ENCODE assay signal across 35 cellular contexts in genomic region chr19:11853358-11853757, GRCh38. TPM values are rescaled to one million over a fixed set of nuclear protein-coding genes. Genes with fewer than 3 reads are reported as not detected.
DNase-seq lines count a peak whose midpoint lies in the region; ATAC-seq, FAIRE-seq and TF ChIP-seq lines count a peak whose summit lies in the region.
"Had no signal": no experiment of that assay in that cellular context is flagged by ENCODE, and none has a peak within 500 bp of the region (broad histone marks: within the 10 kb centered on the region; RNA-seq: fewer than 3 reads in every experiment).

No MANE protein-coding gene starts in this region.

- no peaks in the 10 kb centered on the region for H3K79me1 ChIP-seq in trophoblast cell (ENCODE audit: low read length)

- no peaks in the 10 kb centered on the region for H3K79me2 ChIP-seq in K562 (ENCODE audit: control insufficient read depth, insufficient read depth, low read length)
- no peaks in the 10 kb centered on the region for H3K79me2 ChIP-seq in trophoblast cell (ENCODE audit: control insufficient read depth, insufficient read depth, low read length, poor library complexity)

- in situ Hi-C loops in K562 (cut with MboI) = no loop called here

- H4K12ac ChIP-seq in trophoblast cell (ENCODE audit: low read depth, low read length) = no peak overlapping the region

- H3K9me3 ChIP-seq in BLaER1 (peaks cover 80% of the 10 kb centered on the region), K562 (replicated peaks; ENCODE audit: control insufficient read depth, insufficient read depth, low read depth, low read length) (0 out of 2 replicates have a peak, but pooled peaks cover 2% of the 10 kb centered on the region), trophoblast cell (ENCODE audit: insufficient read depth, low read depth, low read length) (peaks cover 18% of the 10 kb centered on the region)
- H3K9me3 ChIP-seq in BLaER1 treated with 17β-estradiol and CSF1 and Interleukin-3, amounts not matched to agents 10 nM and 100 nM (replicated peaks in 1 of 11) = peaks cover 78 to 85% (median 80%) of the 10 kb centered on the region in 11 experiments
- H3K9me3 ChIP-seq: A549, BE2C had no signal

- no peak for TF ChIP-seq POLR2A in K562 (conservative IDR thresholded peaks at IDR 0.05)

- H3K18ac ChIP-seq in trophoblast cell (ENCODE audit: low read length) = no peak overlapping the region

- ATAC-seq in K562 = no peak
- ATAC-seq in HG03442 (IDR thresholded peaks at IDR 0.05; ENCODE audit: unreplicated experiment) = no peak
- ATAC-seq in Right ventricle myocardium inferior = no peak
- ATAC-seq: A549; CD8-positive, alpha-beta T cell had no signal

- no peak for FAIRE-seq in K562 (lab: Jason Lieb, UNC)
- FAIRE-seq in urothelium cell line (lab: Jason Lieb, UNC) = no peak
- FAIRE-seq: A204.1, A549, D721Med had no signal

- H3K4ac ChIP-seq in trophoblast cell (ENCODE audit: low read depth, low read length) = no peak overlapping the region

- H4K8ac ChIP-seq in trophoblast cell (ENCODE audit: low read depth, low read length) = no peak overlapping the region

- peak in 1 of 4 experiments; percentile 12 for DNase-seq in K562 (ENCODE audit: extremely low read depth in 1 of 4, low spot score in 3 of 4)
- DNase-seq in trophoblast cell = peak; percentile 35 to 68
- DNase-seq in iPS-NIHi7 (ENCODE audit: extremely low spot score) = no peak
- DNase-seq in urothelium cell line (ENCODE audit: low spot score) = no peak
- DNase-seq in Right ventricle myocardium inferior (ENCODE audit: missing footprints) = no peak
- DNase-seq: 8988T; ACHN; AML-193; BE2C; C1 segment of cervical spinal cord; Caco-2; Calu3; CD4-positive, alpha-beta memory T cell; CD4-positive, alpha-beta T cell; CD4-positive, CD25-positive, alpha-beta regulatory T cell; CD8-positive, alpha-beta memory T cell; CD8-positive, alpha-beta T cell; COR-L47; DMS 273 treated with DMSO at 0.1 percent for 48 hours; DMS153; DMS53; DMS79; DMS79 treated with DMSO at 0.1 percent for 48 hours; DND-41; EL had no signal

- H3K27me3 ChIP-seq in BLaER1 (no peaks in the 10 kb centered on the region), K562 (ENCODE audit: control insufficient read depth in 2 of 2, insufficient read depth in 2 of 2, low read length in 2 of 2) (peaks cover 5 to 11% of the 10 kb centered on the region in 2 experiments; a peak in 4 of 5 replicates), trophoblast cell (ENCODE audit: insufficient read depth, low read length) (no peaks in the 10 kb centered on the region)
- no peaks in the 10 kb centered on the region for H3K27me3 ChIP-seq in BLaER1 treated with 17β-estradiol and CSF1 and Interleukin-3, amounts not matched to agents 10 nM and 100 nM
- H3K27me3 ChIP-seq: BE2C had no signal

- H3K4me1 ChIP-seq in BLaER1 = peaks cover 16% of the 10 kb centered on the region
- peaks cover 16 to 21% (median 18%) of the 10 kb centered on the region in 10 experiments for H3K4me1 ChIP-seq in BLaER1 treated with 17β-estradiol and CSF1 and Interleukin-3, amounts not matched to agents 10 nM and 100 nM
- H3K4me1 ChIP-seq in K562 (replicated peaks in 1 of 2; ENCODE audit: control insufficient read depth in 2 of 2, insufficient read depth in 2 of 2, low read length in 2 of 2) = peaks cover 0 to 8% of the 10 kb centered on the region in 2 experiments; a peak in 2 of 5 replicates
- H3K4me1 ChIP-seq in trophoblast cell (ENCODE audit: control insufficient read depth in 1 of 2, insufficient read depth in 2 of 2, low read length in 2 of 2) = no peaks in the 10 kb centered on the region
- H3K4me1 ChIP-seq: A549, BE2C, Caco-2 had no signal

- no peak overlapping the region for H2BK120ac ChIP-seq in trophoblast cell (ENCODE audit: insufficient read depth, low read length, poor library complexity)

- no peak for TF ChIP-seq EP300 in K562 (IDR thresholded peaks at IDR 0.05; ENCODE audit: low read length)

- CTCF ChIA-PET in K562 (lab: Yijun Ruan, JAX; ENCODE audit: low intra/inter-chr PET ratio) = no interaction called here

- H2AFZ ChIP-seq in K562 (ENCODE audit: low read depth, low read length) (no peak overlapping the region), trophoblast cell (ENCODE audit: insufficient read depth, low read length, poor library complexity) (no peak overlapping the region)

- H3K4me2 ChIP-seq in BLaER1 (no peak overlapping the region), K562 (ENCODE audit: insufficient read depth, low read length) (no peak overlapping the region), trophoblast cell (ENCODE audit: low read length) (no peak overlapping the region)
- H3K4me2 ChIP-seq in BLaER1 treated with 17β-estradiol and CSF1 and Interleukin-3, amounts not matched to agents 10 nM and 100 nM = no peak overlapping the region
- H3K4me2 ChIP-seq: A549 had no signal

- no peak overlapping the region for H2AK5ac ChIP-seq in trophoblast cell (ENCODE audit: low read length)

- H3K23ac ChIP-seq in trophoblast cell (ENCODE audit: low read length) = no peak overlapping the region

- no peaks in the 10 kb centered on the region for H3K9me1 ChIP-seq in K562 (ENCODE audit: control insufficient read depth, insufficient read depth, low read length)

- H2BK12ac ChIP-seq in trophoblast cell (ENCODE audit: low read length) = no peak overlapping the region

- H3K36me3 ChIP-seq in BLaER1 (peaks cover 82% of the 10 kb centered on the region), K562 (ENCODE audit: control insufficient read depth, insufficient read depth, low read length) (no peaks in the 10 kb centered on the region), trophoblast cell (ENCODE audit: control insufficient read depth in 1 of 2, insufficient read depth in 2 of 2, low read length in 2 of 2) (no peaks in the 10 kb centered on the region)
- peaks cover 72 to 82% (median 80%) of the 10 kb centered on the region in 11 experiments for H3K36me3 ChIP-seq in BLaER1 treated with 17β-estradiol and CSF1 and Interleukin-3, amounts not matched to agents 10 nM and 100 nM
- H3K36me3 ChIP-seq: BE2C had no signal

- no peak for TF ChIP-seq RAD21 in K562 (CRISPR knock-in tag; conservative IDR thresholded peaks at IDR 0.05 in 1 of 2, IDR thresholded peaks at IDR 0.05 in 1 of 2)

- POLR2A ChIA-PET in K562 (lab: Yijun Ruan, JAX) = no interaction called here

- H3K4me3 ChIP-seq in BLaER1 (peak overlapping the region; percentile 81; the same call in 1 of the 2 replicates), K562 (no peak overlapping the region), trophoblast cell (ENCODE audit: low read depth, low read length) (no peak overlapping the region)
- peak overlapping the region in 7 of 10 experiments; percentile 2 to 75 (median 28); a peak in 7 of 20 replicates for H3K4me3 ChIP-seq in BLaER1 treated with 17β-estradiol and CSF1 and Interleukin-3, amounts not matched to agents 10 nM and 100 nM
- H3K4me3 ChIP-seq: A549 had no signal

- WGBS in K562 (ENCODE audit: insufficient coverage, low coverage, missing lambda C conversion rate) = 9% methylated on average over 3 of the region's 3 CpGs
- no CpG with 5 or more reads among the region's 3 CpGs for WGBS in trophoblast cell (ENCODE audit: extremely low coverage, insufficient coverage, insufficient read length)

- H3K9ac ChIP-seq in BLaER1 = no peak overlapping the region
- H3K9ac ChIP-seq in BLaER1 treated with 17β-estradiol and CSF1 and Interleukin-3, amounts not matched to agents 10 nM and 100 nM = no peak overlapping the region
- no peak overlapping the region for H3K9ac ChIP-seq in K562 (ENCODE audit: insufficient read depth in 1 of 2, low read depth in 2 of 2, low read length in 2 of 2)
- H3K9ac ChIP-seq in trophoblast cell (ENCODE audit: low read length) = no peak overlapping the region

- no peak overlapping the region for H3K14ac ChIP-seq in trophoblast cell (ENCODE audit: low read length)

- no TSS peak for BruUV-seq in K562 (replicated peaks; lab: Mats Ljungman, UMichigan)

- TF ChIP-seq CTCF in K562 (IDR thresholded peaks at IDR 0.05 in 2 of 3, conservative IDR thresholded peaks at IDR 0.05 in 1 of 3; ENCODE audit: insufficient read depth in 2 of 3, low read depth in 1 of 3, low read length in 3 of 3) = no peak

- H4K20me1 ChIP-seq in BLaER1 = peaks cover 47% of the 10 kb centered on the region
- H4K20me1 ChIP-seq in BLaER1 treated with 17β-estradiol and CSF1 and Interleukin-3, amounts not matched to agents 10 nM and 100 nM = peaks cover 0 to 9% (median 6%) of the 10 kb centered on the region in 11 experiments; a peak in 8 of 22 replicates
- H4K20me1 ChIP-seq in K562 (replicated peaks; ENCODE audit: control insufficient read depth, insufficient read depth, low read length) = no peaks in the 10 kb centered on the region

- no peak overlapping the region for H4K91ac ChIP-seq in trophoblast cell (ENCODE audit: low read depth, low read length)

- no peak overlapping the region for H3K27ac ChIP-seq in BLaER1
- no peak overlapping the region for H3K27ac ChIP-seq in BLaER1 treated with 17β-estradiol and CSF1 and Interleukin-3, amounts not matched to agents 10 nM and 100 nM
- no peak overlapping the region for H3K27ac ChIP-seq in K562 (ENCODE audit: extremely low read depth, low read depth, low read length)
- no peak overlapping the region for H3K27ac ChIP-seq in trophoblast cell (ENCODE audit: low read depth, low read length)
- H3K27ac ChIP-seq: 22Rv1, A549, C4-2B had no signal

- H2BK5ac ChIP-seq in trophoblast cell (ENCODE audit: low read depth, low read length, poor library complexity) = no peak overlapping the region

- intact Hi-C loops in K562 (cut with micrococcal nuclease) = loop anchor here (10.0 kb wide), 2 partner anchors 59 to 159 kb away; partner anchors contain the start of gene ZNF491
- intact Hi-C loops in Right ventricle myocardium inferior (cut with DNase I) = no loop called here

RNA-seq across cellular contexts. Expression of gene ZNF439, which starts 4.8 kb away (rescaled TPM):
- 0.30 and 0.46 TPM in 2 replicates for total RNA-seq in K562 (2011; cell fraction: chromatin; rRNA removed; ENCODE audit: low replicate concordance)
- 0.17 and 0.26 TPM in 2 replicates for total RNA-seq in K562 (2011; cell fraction: nucleolus; rRNA removed)
- total RNA-seq in K562 (2011; cell fraction: nucleoplasm; rRNA removed) = 0.29 and 0.46 TPM in 2 replicates
- total RNA-seq in K562 (2014; rRNA removed) (0.18 TPM in 1 of 2 replicates, not detected in the other), K562 (2014; rRNA removed; fragmentation: Illumina TruSeq; extraction: Trizol) (0.11 and 0.13 TPM in 2 replicates), K562 (2015; rRNA removed; fragmentation: Illumina TruSeq; extraction: Trizol) (not detected in 2 replicates), K562 (2021) (0.11 TPM in 2 replicates), Right ventricle myocardium inferior (3.4 TPM)
- polyA plus RNA-seq in K562 (2011; rRNA removed) (0.10 and 0.16 TPM in 2 replicates), K562 (2014; fragmentation: Illumina TruSeq; extraction: Trizol) (0.07 TPM in 1 of 2 replicates, not detected in the other), K562 (2014; fragmentation: Nextera tagmentation; extraction: Ambion mirVana) (under 1 TPM in 1 of 2 experiments, not detected in 1; 0.04 TPM), K562 (2014; rRNA removed) (not detected in 2 replicates)
- polyA plus RNA-seq in K562 (2011; cell fraction: cytosol; rRNA removed) = not detected in 2 replicates
- polyA plus RNA-seq in K562 (2011; cell fraction: nucleus; rRNA removed) = 0.06 and 0.11 TPM in 2 replicates
- 0.04 and 0.07 TPM in 2 replicates for polyA plus RNA-seq in K562 (2012)
- 0.07 and 0.33 TPM in 2 replicates for polyA minus RNA-seq in K562 (2011; rRNA and poly(A)+ RNA removed)
- not detected in 2 replicates for polyA minus RNA-seq in K562 (2011; cell fraction: cytosol; rRNA and poly(A)+ RNA removed)
- polyA minus RNA-seq in K562 (2011; cell fraction: nucleus; rRNA and poly(A)+ RNA removed) = not detected in 2 replicates
- 0.64 and 0.71 TPM in 2 replicates for polyA plus RNA-seq in trophoblast cell (2013)
- total RNA-seq: A172 had no signal
- polyA plus RNA-seq: A549 had no signal

RNA-seq across cellular contexts. Expression of gene ZNF69, which starts 34.2 kb away (rescaled TPM):
- 6.6 and 20.9 TPM in 2 replicates for total RNA-seq in K562 (2011; cell fraction: chromatin; rRNA removed; ENCODE audit: low replicate concordance)
- 4.0 and 7.0 TPM in 2 replicates for total RNA-seq in K562 (2011; cell fraction: nucleolus; rRNA removed)
- 8.7 and 10.8 TPM in 2 replicates for total RNA-seq in K562 (2011; cell fraction: nucleoplasm; rRNA removed)
- 2.2 and 2.3 TPM in 2 replicates for total RNA-seq in K562 (2014; rRNA removed)
- 5.0 and 5.4 TPM in 2 replicates for total RNA-seq in K562 (2014; rRNA removed; fragmentation: Illumina TruSeq; extraction: Trizol)
- 4.6 and 5.4 TPM in 2 replicates for total RNA-seq in K562 (2015; rRNA removed; fragmentation: Illumina TruSeq; extraction: Trizol)
- total RNA-seq in K562 (2021) = 2.6 and 4.1 TPM in 2 replicates
- 2.8 and 3.6 TPM in 2 replicates for polyA plus RNA-seq in K562 (2011; rRNA removed)
- 2.0 and 2.1 TPM in 2 replicates for polyA plus RNA-seq in K562 (2011; cell fraction: cytosol; rRNA removed)
- 2.1 and 2.9 TPM in 2 replicates for polyA plus RNA-seq in K562 (2011; cell fraction: nucleus; rRNA removed)
- 2.9 and 3.2 TPM in 2 replicates for polyA plus RNA-seq in K562 (2012)
- polyA plus RNA-seq in K562 (2014; fragmentation: Illumina TruSeq; extraction: Trizol) = 2.5 and 3.3 TPM in 2 replicates
- polyA plus RNA-seq in K562 (2014; fragmentation: Nextera tagmentation; extraction: Ambion mirVana) = 1 to 10 TPM; 3.5 to 4.8 TPM
- polyA plus RNA-seq in K562 (2014; rRNA removed) = 1.4 and 5.4 TPM in 2 replicates
- polyA minus RNA-seq in K562 (2011; rRNA and poly(A)+ RNA removed) = 7.5 and 13.9 TPM in 2 replicates
- 3.0 and 3.8 TPM in 2 replicates for polyA minus RNA-seq in K562 (2011; cell fraction: cytosol; rRNA and poly(A)+ RNA removed)
- 3.5 and 7.0 TPM in 2 replicates for polyA minus RNA-seq in K562 (2011; cell fraction: nucleus; rRNA and poly(A)+ RNA removed)
- polyA plus RNA-seq in trophoblast cell (2013) = 11.1 and 11.2 TPM in 2 replicates
- total RNA-seq in Right ventricle myocardium inferior = 3.6 TPM
- total RNA-seq: A172 had no signal
- polyA plus RNA-seq: A549 had no signal

RNA-seq across cellular contexts. Expression of gene ZNF440, which starts 39.3 kb away (rescaled TPM):
- total RNA-seq in K562 (2011; cell fraction: chromatin; rRNA removed; ENCODE audit: low replicate concordance) = 40.8 and 110 TPM in 2 replicates
- total RNA-seq in K562 (2011; cell fraction: nucleolus; rRNA removed) = 29.2 and 39.6 TPM in 2 replicates
- 54.2 and 68.9 TPM in 2 replicates for total RNA-seq in K562 (2011; cell fraction: nucleoplasm; rRNA removed)
- 13.4 and 18.1 TPM in 2 replicates for total RNA-seq in K562 (2014; rRNA removed)
- total RNA-seq in K562 (2014; rRNA removed; fragmentation: Illumina TruSeq; extraction: Trizol) = 32.6 and 36.4 TPM in 2 replicates
- total RNA-seq in K562 (2015; rRNA removed; fragmentation: Illumina TruSeq; extraction: Trizol) = 25.3 and 26.9 TPM in 2 replicates
- total RNA-seq in K562 (2021) = 19.1 and 19.3 TPM in 2 replicates
- 16.6 and 19.5 TPM in 2 replicates for polyA plus RNA-seq in K562 (2011; rRNA removed)
- polyA plus RNA-seq in K562 (2011; cell fraction: cytosol; rRNA removed) = 3.1 and 6.3 TPM in 2 replicates
- polyA plus RNA-seq in K562 (2011; cell fraction: nucleus; rRNA removed) = 18.1 and 18.4 TPM in 2 replicates
- 7.3 and 8.4 TPM in 2 replicates for polyA plus RNA-seq in K562 (2012)
- 12.1 and 12.7 TPM in 2 replicates for polyA plus RNA-seq in K562 (2014; fragmentation: Illumina TruSeq; extraction: Trizol)
- 1 to 10 TPM; 5.9 to 6.1 TPM for polyA plus RNA-seq in K562 (2014; fragmentation: Nextera tagmentation; extraction: Ambion mirVana)
- 12.2 and 13.3 TPM in 2 replicates for polyA plus RNA-seq in K562 (2014; rRNA removed)
- polyA minus RNA-seq in K562 (2011; rRNA and poly(A)+ RNA removed) = 38.9 and 51.8 TPM in 2 replicates
- polyA minus RNA-seq in K562 (2011; cell fraction: cytosol; rRNA and poly(A)+ RNA removed) = 20.8 and 30.1 TPM in 2 replicates
- 12.4 and 22.0 TPM in 2 replicates for polyA minus RNA-seq in K562 (2011; cell fraction: nucleus; rRNA and poly(A)+ RNA removed)
- polyA plus RNA-seq in trophoblast cell (2013) = 10.8 and 11.1 TPM in 2 replicates
- total RNA-seq in Right ventricle myocardium inferior = 4.4 TPM

RNA-seq across cellular contexts. Expression of gene ZNF491, which starts 55.0 kb away (rescaled TPM):
- total RNA-seq in K562 (2011; cell fraction: chromatin; rRNA removed; ENCODE audit: low replicate concordance) = 2.3 and 4.6 TPM in 2 replicates
- 0.83 and 2.2 TPM in 2 replicates for total RNA-seq in K562 (2011; cell fraction: nucleolus; rRNA removed)
- total RNA-seq in K562 (2011; cell fraction: nucleoplasm; rRNA removed) = 3.0 and 3.8 TPM in 2 replicates
- 0.27 and 0.53 TPM in 2 replicates for total RNA-seq in K562 (2014; rRNA removed)
- 0.61 and 0.95 TPM in 2 replicates for total RNA-seq in K562 (2014; rRNA removed; fragmentation: Illumina TruSeq; extraction: Trizol)
- 0.34 and 0.65 TPM in 2 replicates for total RNA-seq in K562 (2015; rRNA removed; fragmentation: Illumina TruSeq; extraction: Trizol)
- 0.38 and 0.51 TPM in 2 replicates for total RNA-seq in K562 (2021)
- 0.56 and 0.70 TPM in 2 replicates for polyA plus RNA-seq in K562 (2011; rRNA removed)
- 0.29 TPM in 1 of 2 replicates, not detected in the other for polyA plus RNA-seq in K562 (2011; cell fraction: cytosol; rRNA removed)
- 0.63 and 1.5 TPM in 2 replicates for polyA plus RNA-seq in K562 (2011; cell fraction: nucleus; rRNA removed)
- 0.18 and 0.42 TPM in 2 replicates for polyA plus RNA-seq in K562 (2012)
- 0.25 and 0.28 TPM in 2 replicates for polyA plus RNA-seq in K562 (2014; fragmentation: Illumina TruSeq; extraction: Trizol)
- under 1 TPM in 1 of 2 experiments, not detected in 1; 0.24 TPM for polyA plus RNA-seq in K562 (2014; fragmentation: Nextera tagmentation; extraction: Ambion mirVana)
- 0.19 and 0.22 TPM in 2 replicates for polyA plus RNA-seq in K562 (2014; rRNA removed)
- 1.6 and 2.8 TPM in 2 replicates for polyA minus RNA-seq in K562 (2011; rRNA and poly(A)+ RNA removed)
- polyA minus RNA-seq in K562 (2011; cell fraction: cytosol; rRNA and poly(A)+ RNA removed) = 0.55 TPM in 1 of 2 replicates, not detected in the other
- 0.94 and 1.6 TPM in 2 replicates for polyA minus RNA-seq in K562 (2011; cell fraction: nucleus; rRNA and poly(A)+ RNA removed)
- polyA plus RNA-seq in trophoblast cell (2013) = 0.64 and 0.77 TPM in 2 replicates
- total RNA-seq in Right ventricle myocardium inferior = 2.8 TPM
- total RNA-seq: A172, G401 had no signal
- polyA plus RNA-seq: A549; CD8-positive, alpha-beta memory T cell had no signal

Comparison
In these comparisons a context has a peak if more than half of its experiments do, and no peak if none do; other contexts are left out.
1. H3K4me3 ChIP-seq: peak in BLaER1 (single experiment) and BLaER1 treated with 17β-estradiol and CSF1 and Interleukin-3, amounts not matched to agents 10 nM and 100 nM (7 of 10); none in K562 (single experiment) and trophoblast cell (single experiment).
2. DNase-seq: peak in trophoblast cell (2 of 2); none in iPS-NIHi7 (single experiment), urothelium cell line (single experiment) and Right ventricle myocardium inferior (single experiment).